1 cellular context compared by ENCODE assay signal in genomic region chrX:132776486-132777210, GRCh38.
TF ChIP-seq lines count a peak whose summit lies in the region.

No MANE protein-coding gene starts in this region.

TF ChIP-seq in GM23338, 12 proteins besides CTCF, POLR2A, EP300 and RAD21 (continued from another document):
- TF ChIP-seq, protein P1, sequence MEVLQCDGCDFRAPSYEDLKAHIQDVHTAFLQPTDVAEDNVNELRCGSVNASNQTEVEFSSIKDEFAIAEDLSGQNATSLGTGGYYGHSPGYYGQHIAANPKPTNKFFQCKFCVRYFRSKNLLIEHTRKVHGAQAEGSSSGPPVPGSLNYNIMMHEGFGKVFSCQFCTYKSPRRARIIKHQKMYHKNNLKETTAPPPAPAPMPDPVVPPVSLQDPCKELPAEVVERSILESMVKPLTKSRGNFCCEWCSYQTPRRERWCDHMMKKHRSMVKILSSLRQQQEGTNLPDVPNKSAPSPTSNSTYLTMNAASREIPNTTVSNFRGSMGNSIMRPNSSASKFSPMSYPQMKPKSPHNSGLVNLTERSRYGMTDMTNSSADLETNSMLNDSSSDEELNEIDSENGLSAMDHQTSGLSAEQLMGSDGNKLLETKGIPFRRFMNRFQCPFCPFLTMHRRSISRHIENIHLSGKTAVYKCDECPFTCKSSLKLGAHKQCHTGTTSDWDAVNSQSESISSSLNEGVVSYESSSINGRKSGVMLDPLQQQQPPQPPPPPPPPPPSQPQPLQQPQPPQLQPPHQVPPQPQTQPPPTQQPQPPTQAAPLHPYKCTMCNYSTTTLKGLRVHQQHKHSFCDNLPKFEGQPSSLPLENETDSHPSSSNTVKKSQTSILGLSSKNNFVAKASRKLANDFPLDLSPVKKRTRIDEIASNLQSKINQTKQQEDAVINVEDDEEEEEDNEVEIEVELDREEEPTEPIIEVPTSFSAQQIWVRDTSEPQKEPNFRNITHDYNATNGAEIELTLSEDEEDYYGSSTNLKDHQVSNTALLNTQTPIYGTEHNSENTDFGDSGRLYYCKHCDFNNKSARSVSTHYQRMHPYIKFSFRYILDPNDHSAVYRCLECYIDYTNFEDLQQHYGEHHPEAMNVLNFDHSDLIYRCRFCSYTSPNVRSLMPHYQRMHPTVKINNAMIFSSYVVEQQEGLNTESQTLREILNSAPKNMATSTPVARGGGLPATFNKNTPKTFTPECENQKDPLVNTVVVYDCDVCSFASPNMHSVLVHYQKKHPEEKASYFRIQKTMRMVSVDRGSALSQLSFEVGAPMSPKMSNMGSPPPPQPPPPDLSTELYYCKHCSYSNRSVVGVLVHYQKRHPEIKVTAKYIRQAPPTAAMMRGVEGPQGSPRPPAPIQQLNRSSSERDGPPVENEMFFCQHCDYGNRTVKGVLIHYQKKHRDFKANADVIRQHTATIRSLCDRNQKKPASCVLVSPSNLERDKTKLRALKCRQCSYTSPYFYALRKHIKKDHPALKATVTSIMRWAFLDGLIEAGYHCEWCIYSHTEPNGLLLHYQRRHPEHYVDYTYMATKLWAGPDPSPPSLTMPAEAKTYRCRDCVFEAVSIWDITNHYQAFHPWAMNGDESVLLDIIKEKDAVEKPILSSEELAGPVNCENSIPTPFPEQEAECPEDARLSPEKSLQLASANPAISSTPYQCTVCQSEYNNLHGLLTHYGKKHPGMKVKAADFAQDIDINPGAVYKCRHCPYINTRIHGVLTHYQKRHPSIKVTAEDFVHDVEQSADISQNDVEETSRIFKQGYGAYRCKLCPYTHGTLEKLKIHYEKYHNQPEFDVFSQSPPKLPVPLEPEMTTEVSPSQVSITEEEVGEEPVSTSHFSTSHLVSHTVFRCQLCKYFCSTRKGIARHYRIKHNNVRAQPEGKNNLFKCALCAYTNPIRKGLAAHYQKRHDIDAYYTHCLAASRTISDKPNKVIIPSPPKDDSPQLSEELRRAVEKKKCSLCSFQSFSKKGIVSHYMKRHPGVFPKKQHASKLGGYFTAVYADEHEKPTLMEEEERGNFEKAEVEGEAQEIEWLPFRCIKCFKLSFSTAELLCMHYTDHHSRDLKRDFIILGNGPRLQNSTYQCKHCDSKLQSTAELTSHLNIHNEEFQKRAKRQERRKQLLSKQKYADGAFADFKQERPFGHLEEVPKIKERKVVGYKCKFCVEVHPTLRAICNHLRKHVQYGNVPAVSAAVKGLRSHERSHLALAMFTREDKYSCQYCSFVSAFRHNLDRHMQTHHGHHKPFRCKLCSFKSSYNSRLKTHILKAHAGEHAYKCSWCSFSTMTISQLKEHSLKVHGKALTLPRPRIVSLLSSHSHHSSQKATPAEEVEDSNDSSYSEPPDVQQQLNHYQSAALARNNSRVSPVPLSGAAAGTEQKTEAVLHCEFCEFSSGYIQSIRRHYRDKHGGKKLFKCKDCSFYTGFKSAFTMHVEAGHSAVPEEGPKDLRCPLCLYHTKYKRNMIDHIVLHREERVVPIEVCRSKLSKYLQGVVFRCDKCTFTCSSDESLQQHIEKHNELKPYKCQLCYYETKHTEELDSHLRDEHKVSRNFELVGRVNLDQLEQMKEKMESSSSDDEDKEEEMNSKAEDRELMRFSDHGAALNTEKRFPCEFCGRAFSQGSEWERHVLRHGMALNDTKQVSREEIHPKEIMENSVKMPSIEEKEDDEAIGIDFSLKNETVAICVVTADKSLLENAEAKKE (CRISPR knock-in tag; IDR thresholded peaks at IDR 0.05), result no peak
- TF ChIP-seq ZNF114 (CRISPR knock-in tag; IDR thresholded peaks at IDR 0.05) (no peak), ZNF331 (CRISPR knock-in tag; IDR thresholded peaks at IDR 0.05; ENCODE audit: low read depth) (no peak), NANOG (IDR thresholded peaks at IDR 0.05; ENCODE audit: borderline replicate concordance) (no peak), JUNB (IDR thresholded peaks at IDR 0.05; ENCODE audit: unreplicated experiment) (no peak), CREB1 (CRISPR knock-in tag; IDR thresholded peaks at IDR 0.05; ENCODE audit: low read depth) (no peak), EZH2 (IDR thresholded peaks at IDR 0.05; ENCODE audit: low read depth, unreplicated experiment) (no peak)
